ENCODE assay signal across 9 cellular contexts in genomic region chr3:197022405-197023231, GRCh38. TPM values are rescaled to one million over a fixed set of nuclear protein-coding genes. Genes with fewer than 3 reads are reported as not detected.
DNase-seq lines count a peak whose midpoint lies in the region; ATAC-seq and TF ChIP-seq lines count a peak whose summit lies in the region.
"Had no signal": no experiment of that assay in that cellular context is flagged by ENCODE, and none has a peak within 500 bp of the region (broad histone marks: within the 10 kb centered on the region; RNA-seq: fewer than 3 reads in every experiment).

No MANE protein-coding gene starts in this region.

- ATAC-seq in left lobe of liver = no peak

- peak overlapping the region; percentile 58 for H3K27ac ChIP-seq in DOHH2 (ENCODE audit: low read depth, low read length)

- H3K79me2 ChIP-seq in DOHH2 (ENCODE audit: control insufficient read depth, low read length) = no peaks in the 10 kb centered on the region

- peaks cover 34% of the 10 kb centered on the region for H3K4me1 ChIP-seq in DOHH2 (ENCODE audit: control insufficient read depth, low read length)

- peak overlapping the region; percentile 97 for H3K4me2 ChIP-seq in DOHH2 (ENCODE audit: low read length)

- H3K36me3 Mint-ChIP-seq in endothelial cell (ENCODE audit: low read depth, unreplicated experiment) = no peaks in the 10 kb centered on the region
- H3K36me3 Mint-ChIP-seq: activated naive CD4-positive, alpha-beta T cell treated with anti-CD3 and anti-CD28 coated beads, Interleukin-2, amount 50 U/mL, for 72 hours had no signal

- H3K27ac Mint-ChIP-seq in endothelial cell (ENCODE audit: unreplicated experiment) = no peak overlapping the region
- H3K27ac Mint-ChIP-seq: activated naive CD4-positive, alpha-beta T cell treated with anti-CD3 and anti-CD28 coated beads, Interleukin-2, amount 50 U/mL, for 72 hours had no signal

- H3K4me1 Mint-ChIP-seq in endothelial cell (ENCODE audit: unreplicated experiment) = no peaks in the 10 kb centered on the region

- H3K4me3 Mint-ChIP-seq in endothelial cell (ENCODE audit: unreplicated experiment) = no peak overlapping the region

- peak; percentile 8 for TF ChIP-seq POLR2A in GM19099 (IDR thresholded peaks at IDR 0.05; ENCODE audit: extremely low read depth, insufficient read length, low read depth)

- peak overlapping the region; percentile 72 for H3K4me3 ChIP-seq in DOHH2 (ENCODE audit: low read length)

- DNase-seq in KBM-7 (peak; percentile 28), left lobe of liver (ENCODE audit: low spot score) (peak; percentile 37), NOMO-1 treated with dmso at 0.1 percent for 144 hours (lab: John Stamatoyannopoulos, UW; ENCODE audit: unreplicated experiment) (no peak), endothelial cell (ENCODE audit: low spot score) (no peak), NCI-H1694 (lab: John Stamatoyannopoulos, UW) (no peak), HPDE6-E6E7 (ENCODE audit: extremely low spot score) (no peak)

- H3K36me3 ChIP-seq in DOHH2 (ENCODE audit: control insufficient read depth, low read length) = no peaks in the 10 kb centered on the region

- in situ Hi-C loops in KBM-7 (cut with MboI; ENCODE audit: low pct_unique_long_range_greater_than_20kb, low sequenced_read_pairs) = no loop called here

- H4K20me1 ChIP-seq in DOHH2 (ENCODE audit: control insufficient read depth, insufficient read depth, low read depth, low read length) = peaks cover 4% of the 10 kb centered on the region; the same call in 1 of the 2 replicates

- H3K9me3 ChIP-seq in DOHH2 (ENCODE audit: control insufficient read depth, insufficient read depth, low read length) = no peaks in the 10 kb centered on the region

- no peaks in the 10 kb centered on the region for H3K9me3 Mint-ChIP-seq in endothelial cell (ENCODE audit: unreplicated experiment)
- H3K9me3 Mint-ChIP-seq: activated naive CD4-positive, alpha-beta T cell treated with anti-CD3 and anti-CD28 coated beads, Interleukin-2, amount 50 U/mL, for 72 hours had no signal

- no peak for TF ChIP-seq CTCF in DOHH2 (IDR thresholded peaks at IDR 0.05; ENCODE audit: low read depth, low read length, poor library complexity, severe bottlenecking)
- TF ChIP-seq CTCF in endothelial cell (IDR thresholded peaks at IDR 0.05; ENCODE audit: unreplicated experiment) = no peak

- peaks cover 8% of the 10 kb centered on the region for H3K27me3 Mint-ChIP-seq in endothelial cell (ENCODE audit: unreplicated experiment)

- H3K9me2 ChIP-seq in DOHH2 (replicated peaks; ENCODE audit: control insufficient read depth, low read length) = no peaks in the 10 kb centered on the region

- H3F3A ChIP-seq in DOHH2 (ENCODE audit: control insufficient read depth, insufficient read depth) = peaks cover 4% of the 10 kb centered on the region; the same call in 1 of the 2 replicates

- H3K27me3 ChIP-seq in DOHH2 (ENCODE audit: control insufficient read depth, low read length) = peaks cover 29% of the 10 kb centered on the region

RNA-seq across cellular contexts. Expression of gene MELTF, which starts 7.0 kb away (rescaled TPM):
- total RNA-seq in left lobe of liver (0.70 TPM), endothelial cell (ENCODE audit: unreplicated experiment) (2.9 TPM)

RNA-seq across cellular contexts. Expression of gene PIGZ, which starts 54.0 kb away (rescaled TPM):
- 3.8 TPM for total RNA-seq in left lobe of liver
- 3.5 TPM for total RNA-seq in endothelial cell (ENCODE audit: unreplicated experiment)

Comparison
In these comparisons a context has a peak if more than half of its experiments do, and no peak if none do; other contexts are left out.
1. DNase-seq: peak in KBM-7 (single experiment) and left lobe of liver (single experiment); none in NOMO-1 treated with dmso at 0.1 percent for 144 hours (single experiment), endothelial cell (single experiment), NCI-H1694 (single experiment) and HPDE6-E6E7 (single experiment).